In the genomic region with DNA sequence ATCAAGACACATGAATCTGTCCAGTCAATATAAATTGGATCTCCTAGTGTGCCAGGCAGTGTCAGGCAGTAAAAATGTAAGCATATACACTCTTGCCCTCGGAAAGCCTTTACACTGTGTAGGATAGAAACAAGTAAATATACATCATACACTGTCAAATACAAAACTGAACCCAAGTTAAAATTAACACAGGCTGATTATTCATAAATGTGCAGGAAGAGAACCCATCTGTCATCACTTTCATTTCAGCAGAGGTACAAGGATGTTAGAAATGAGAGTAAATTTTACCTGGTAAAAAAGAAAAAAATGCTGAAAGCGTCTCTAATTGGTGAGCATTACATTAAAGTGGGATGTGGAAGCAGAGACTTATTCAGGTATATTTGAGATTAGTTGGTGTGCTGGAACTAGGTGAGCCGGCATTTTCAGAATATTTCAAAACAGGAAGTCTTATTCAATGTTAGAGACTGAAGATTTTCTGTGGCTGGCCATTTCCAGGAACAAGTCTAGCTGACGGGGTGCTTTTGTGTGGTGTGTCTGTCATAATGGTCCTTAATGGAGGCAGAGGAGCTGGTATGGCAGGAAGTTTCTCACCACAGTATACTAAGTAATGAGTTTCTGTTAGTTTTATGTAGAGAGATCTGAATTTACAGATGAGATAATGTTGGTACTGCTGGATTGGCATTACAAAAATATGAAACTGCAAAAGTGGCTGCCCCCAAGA, we compare ENCODE assay signal across 8 cellular contexts.
DNase-seq lines count a peak whose midpoint lies in the region; TF ChIP-seq lines count a peak whose summit lies in the region.

No MANE protein-coding gene starts in this region.

- H3K4me1 Mint-ChIP-seq in progenitor cell of endocrine pancreas (ENCODE audit: low read depth) = peaks cover 4% of the 10 kb centered on the region

- H3K36me3 Mint-ChIP-seq in progenitor cell of endocrine pancreas (ENCODE audit: insufficient read depth) = no peaks in the 10 kb centered on the region

- H3K4me3 ChIP-seq in fibroblast of villous mesenchyme (ENCODE audit: low read depth, low read length) = no peak overlapping the region

- TF ChIP-seq CTCF in GM10266 (IDR thresholded peaks at IDR 0.05; ENCODE audit: control insufficient read depth, insufficient read depth, low read depth, missing control alignments) (no peak), fibroblast of villous mesenchyme (IDR thresholded peaks at IDR 0.05; ENCODE audit: insufficient read depth, low read depth, low read length) (no peak), progenitor cell of endocrine pancreas (IDR thresholded peaks at IDR 0.05; ENCODE audit: unreplicated experiment) (no peak)

- H3K27me3 Mint-ChIP-seq in progenitor cell of endocrine pancreas = no peaks in the 10 kb centered on the region

- H3K27ac Mint-ChIP-seq in progenitor cell of endocrine pancreas = no peak overlapping the region

- no peaks in the 10 kb centered on the region for H3K9me3 Mint-ChIP-seq in progenitor cell of endocrine pancreas (ENCODE audit: low read depth)

- DNase-seq in GM10266 (ENCODE audit: extremely low spot score) (peak; percentile 16), HCEC 1CT (peak; percentile 44), NAMALWA (ENCODE audit: low spot score) (peak; percentile 62), fibroblast of villous mesenchyme (ENCODE audit: low read depth) (peak; percentile 12), NCI-H1436 (lab: John Stamatoyannopoulos, UW) (no peak), progenitor cell of endocrine pancreas (ENCODE audit: low spot score, unreplicated experiment) (no peak)
- DNase-seq in activated CD8-positive, alpha-beta memory T cell treated with anti-CD3 and anti-CD28 coated beads, Interleukin-2, amount 50 U/mL, for 24 hours (ENCODE audit: extremely low read depth) = peak; percentile 48
- DNase-seq in stimulated activated CD4-positive, alpha-beta T cell treated with anti-CD3 and anti-CD28 coated beads, Interleukin-15, amount 100 ng/mL, for 48 hours (ENCODE audit: low read depth in 2 of 2) = peak; percentile 56 to 59

- H3K4me3 Mint-ChIP-seq in progenitor cell of endocrine pancreas (ENCODE audit: low read depth) = no peak overlapping the region

Comparison
In these comparisons a context has a peak if more than half of its experiments do, and no peak if none do; other contexts are left out.
1. DNase-seq: peak in GM10266 (single experiment), HCEC 1CT (single experiment), NAMALWA (single experiment), activated CD8-positive, alpha-beta memory T cell treated with anti-CD3 and anti-CD28 coated beads, Interleukin-2, amount 50 U/mL, for 24 hours (single experiment), fibroblast of villous mesenchyme (single experiment) and stimulated activated CD4-positive, alpha-beta T cell treated with anti-CD3 and anti-CD28 coated beads, Interleukin-15, amount 100 ng/mL, for 48 hours (2 of 2); none in NCI-H1436 (single experiment) and progenitor cell of endocrine pancreas (single experiment).